Comparison of ENCODE assay signal across 22 cellular contexts in genomic region chr20:46636981-46637860, GRCh38. TPM values are rescaled to one million over a fixed set of nuclear protein-coding genes. Genes with fewer than 3 reads are reported as not detected.
DNase-seq lines count a peak whose midpoint lies in the region; ATAC-seq, FAIRE-seq and TF ChIP-seq lines count a peak whose summit lies in the region.
"Had no signal": no experiment of that assay in that cellular context is flagged by ENCODE, and none has a peak within 500 bp of the region (broad histone marks: within the 10 kb centered on the region; RNA-seq: fewer than 3 reads in every experiment).

No MANE protein-coding gene starts in this region.

- no peak for ATAC-seq in K562

- no peak for TF ChIP-seq EP300 in K562 (IDR thresholded peaks at IDR 0.05; ENCODE audit: low read length)

- no peak for TF ChIP-seq CTCF in HEK293 (tag by site-specific recombination; IDR thresholded peaks at IDR 0.05)
- TF ChIP-seq CTCF in K562 (IDR thresholded peaks at IDR 0.05 in 2 of 3, conservative IDR thresholded peaks at IDR 0.05 in 1 of 3; ENCODE audit: insufficient read depth in 2 of 3, low read depth in 1 of 3, low read length in 3 of 3): no peak
- no peak for TF ChIP-seq CTCF in nephron progenitor cell (IDR thresholded peaks at IDR 0.05)
- TF ChIP-seq CTCF in type B pancreatic cell (conservative IDR thresholded peaks at IDR 0.05): no peak

- in situ Hi-C loops in K562 (cut with MboI): no loop called here

- no peak for TF ChIP-seq POLR2A in K562 (conservative IDR thresholded peaks at IDR 0.05)

- H3K36me3 ChIP-seq in HEK293 (ENCODE audit: control insufficient read depth in 2 of 2, insufficient read depth in 1 of 2, low read length in 2 of 2): no peaks in the 10 kb centered on the region
- no peaks in the 10 kb centered on the region for H3K36me3 ChIP-seq in K562 (ENCODE audit: control insufficient read depth, insufficient read depth, low read length)

- no peak overlapping the region for H3K27ac ChIP-seq in HEK293 (ENCODE audit: extremely low read depth, low read depth, low read length)
- H3K27ac ChIP-seq in K562 (ENCODE audit: extremely low read depth, low read depth, low read length): no peak overlapping the region

- H4K20me1 ChIP-seq in K562 (replicated peaks; ENCODE audit: control insufficient read depth, insufficient read depth, low read length): no peaks in the 10 kb centered on the region

- WGBS in K562 (ENCODE audit: insufficient coverage, low coverage, missing lambda C conversion rate): 82% methylated on average over 13 of the region's 13 CpGs

- H3K9ac ChIP-seq in K562 (ENCODE audit: insufficient read depth in 1 of 2, low read depth in 2 of 2, low read length in 2 of 2): no peak overlapping the region

- DNase-seq in K562 (ENCODE audit: extremely low read depth in 1 of 4, low spot score in 3 of 4): no peak
- DNase-seq in nephron progenitor cell: no peak
- peak; percentile 32 for DNase-seq in type B pancreatic cell (ENCODE audit: extremely low spot score, unreplicated experiment)
- no peak for DNase-seq in activated gamma-delta T cell treated with Interleukin-2 at 50 U/mL for 16 hours
- DNase-seq in urothelium cell line (ENCODE audit: low spot score): no peak
- no peak for DNase-seq in activated CD4-positive, alpha-beta T cell treated with anti-CD3 and anti-CD28 coated beads for 48 hours
- DNase-seq: ACHN; AML-193; COR-L47; DMS153; H9; MV-4-11; NCI-H1417; NCI-H2029; NCI-H2171; NCI-H446; NCI-H69; NK-92 treated with Interleukin-12 subunit alpha and Interleukin-12 subunit beta, amount 100 ng/mL, for 24 hours; OCI-M1; RPMI8226 had no signal

- H3K9me3 ChIP-seq in HEK293 (ENCODE audit: control insufficient read depth, insufficient read depth, low read depth, low read length): no peaks in the 10 kb centered on the region
- H3K9me3 ChIP-seq in K562 (replicated peaks; ENCODE audit: control insufficient read depth, insufficient read depth, low read depth, low read length): no peaks in the 10 kb centered on the region

- peak; percentile 35 for FAIRE-seq in K562 (lab: Jason Lieb, UNC)
- FAIRE-seq in urothelium cell line (lab: Jason Lieb, UNC): no peak

- no peaks in the 10 kb centered on the region for H3K27me3 ChIP-seq in K562 (ENCODE audit: control insufficient read depth in 2 of 2, insufficient read depth in 2 of 2, low read length in 2 of 2)

- no peaks in the 10 kb centered on the region for H3K9me3 Mint-ChIP-seq in nephron progenitor cell
- peaks cover 9% of the 10 kb centered on the region for H3K9me3 Mint-ChIP-seq in type B pancreatic cell
- H3K9me3 Mint-ChIP-seq: H9 had no signal

- H3K4me1 Mint-ChIP-seq in nephron progenitor cell (no peaks in the 10 kb centered on the region), type B pancreatic cell (ENCODE audit: unreplicated experiment) (no peaks in the 10 kb centered on the region)

- peaks cover 7% of the 10 kb centered on the region for H3K27me3 Mint-ChIP-seq in nephron progenitor cell (ENCODE audit: low read depth, poor library complexity)
- H3K27me3 Mint-ChIP-seq in type B pancreatic cell: peaks cover 3% of the 10 kb centered on the region

- H3K9me1 ChIP-seq in K562 (ENCODE audit: control insufficient read depth, insufficient read depth, low read length): no peaks in the 10 kb centered on the region

- H3K36me3 Mint-ChIP-seq in nephron progenitor cell (ENCODE audit: low read depth) (no peaks in the 10 kb centered on the region), type B pancreatic cell (no peaks in the 10 kb centered on the region)

- intact Hi-C loops in K562 (cut with micrococcal nuclease): no loop called here

- H3K4me1 ChIP-seq in HEK293 (ENCODE audit: control insufficient read depth, insufficient read depth, low read length) (no peaks in the 10 kb centered on the region), K562 (replicated peaks in 1 of 2; ENCODE audit: control insufficient read depth in 2 of 2, insufficient read depth in 2 of 2, low read length in 2 of 2) (peaks cover 9 to 11% of the 10 kb centered on the region in 2 experiments; a peak in 4 of 5 replicates)

- no peak overlapping the region for H3K4me2 ChIP-seq in K562 (ENCODE audit: insufficient read depth, low read length)

- H3K4me3 Mint-ChIP-seq in nephron progenitor cell (no peak overlapping the region), type B pancreatic cell (no peak overlapping the region)
- H3K4me3 Mint-ChIP-seq: H9 had no signal

- H3K27ac Mint-ChIP-seq in nephron progenitor cell: peak overlapping the region; percentile 88
- H3K27ac Mint-ChIP-seq in type B pancreatic cell: no peak overlapping the region

- POLR2A ChIA-PET in HEK293 (lab: Yijun Ruan, JAX): no interaction called here
- POLR2A ChIA-PET in K562 (lab: Yijun Ruan, JAX): interaction anchor here (0.8 to 1.0 kb wide), 2 partner anchors 10 to 20 kb away, joined by 3 to 4 read pairs; no protein-coding TSS in a partner anchor

- no peaks in the 10 kb centered on the region for H3K79me2 ChIP-seq in K562 (ENCODE audit: control insufficient read depth, insufficient read depth, low read length)

- CTCF ChIA-PET in HEK293 (lab: Yijun Ruan, JAX): no interaction called here
- CTCF ChIA-PET in K562 (lab: Yijun Ruan, JAX; ENCODE audit: low intra/inter-chr PET ratio): no interaction called here

- H2AFZ ChIP-seq in K562 (ENCODE audit: low read depth, low read length): no peak overlapping the region

- no peak for TF ChIP-seq RAD21 in K562 (CRISPR knock-in tag; conservative IDR thresholded peaks at IDR 0.05 in 1 of 2, IDR thresholded peaks at IDR 0.05 in 1 of 2)

- BruUV-seq in K562 (replicated peaks; lab: Mats Ljungman, UMichigan): no TSS peak

- H3K4me3 ChIP-seq in HEK293 (ENCODE audit: low read depth, low read length) (no peak overlapping the region), K562 (no peak overlapping the region)

TF ChIP-seq in HEK293, 187 proteins besides CTCF, POLR2A, EP300 and RAD21:
- no peak for TF ChIP-seq ZNF626 (tag by site-specific recombination; IDR thresholded peaks at IDR 0.05)
- no peak for TF ChIP-seq OVOL3 (tag by site-specific recombination; IDR thresholded peaks at IDR 0.05)
- 0 out of 2 replicates have a peak, but pooled peaks have one; percentile 35 for TF ChIP-seq ZNF768 (tag by site-specific recombination; IDR thresholded peaks at IDR 0.05)
- no peak for TF ChIP-seq ZNF202 (tag by site-specific recombination; IDR thresholded peaks at IDR 0.05; ENCODE audit: borderline replicate concordance)

TF ChIP-seq in K562, 482 proteins besides CTCF, POLR2A, EP300 and RAD21 (continues in another document):
- no peak for TF ChIP-seq RB1 (IDR thresholded peaks at IDR 0.05; ENCODE audit: low read depth)
- no peak for TF ChIP-seq ARID3A (IDR thresholded peaks at IDR 0.05; ENCODE audit: borderline replicate concordance, low read depth, low read length)

RNA-seq across cellular contexts. Expression of gene SLC13A3, which starts 14.0 kb away (rescaled TPM):
- total RNA-seq in K562 (2011; cell fraction: chromatin; rRNA removed; ENCODE audit: low replicate concordance): 16.8 and 17.8 TPM in 2 replicates
- 12.0 and 14.7 TPM in 2 replicates for total RNA-seq in K562 (2011; cell fraction: nucleolus; rRNA removed)
- 20.2 and 32.4 TPM in 2 replicates for total RNA-seq in K562 (2011; cell fraction: nucleoplasm; rRNA removed)
- total RNA-seq in K562 (2014; rRNA removed) (9.9 and 10.0 TPM in 2 replicates), K562 (2014; rRNA removed; fragmentation: Illumina TruSeq; extraction: Trizol) (8.5 and 8.8 TPM in 2 replicates), K562 (2015; rRNA removed; fragmentation: Illumina TruSeq; extraction: Trizol) (6.4 and 7.1 TPM in 2 replicates), K562 (2021) (14.9 and 16.4 TPM in 2 replicates), type B pancreatic cell (ENCODE audit: low replicate concordance) (3.2 and 7.9 TPM in 2 replicates)
- polyA plus RNA-seq in K562 (2011; rRNA removed) (8.5 and 11.2 TPM in 2 replicates), K562 (2014; fragmentation: Illumina TruSeq; extraction: Trizol) (15.0 and 15.7 TPM in 2 replicates), K562 (2014; fragmentation: Nextera tagmentation; extraction: Ambion mirVana) (1 to 10 TPM; 5.5 to 7.3 TPM), K562 (2014; rRNA removed) (7.9 and 9.1 TPM in 2 replicates)
- 6.1 and 11.5 TPM in 2 replicates for polyA plus RNA-seq in K562 (2011; cell fraction: cytosol; rRNA removed)
- 12.4 and 12.9 TPM in 2 replicates for polyA plus RNA-seq in K562 (2011; cell fraction: nucleus; rRNA removed)
- 9.8 and 12.8 TPM in 2 replicates for polyA plus RNA-seq in K562 (2012)
- polyA minus RNA-seq in K562 (2011; rRNA and poly(A)+ RNA removed): 9.0 and 11.4 TPM in 2 replicates
- polyA minus RNA-seq in K562 (2011; cell fraction: cytosol; rRNA and poly(A)+ RNA removed): 6.6 and 8.1 TPM in 2 replicates
- polyA minus RNA-seq in K562 (2011; cell fraction: nucleus; rRNA and poly(A)+ RNA removed): 6.6 and 14.7 TPM in 2 replicates
- total RNA-seq: HT-29 had no signal

RNA-seq across cellular contexts. Expression of gene TP53RK, which starts 52.0 kb away (rescaled TPM):
- total RNA-seq in K562 (2011; cell fraction: chromatin; rRNA removed; ENCODE audit: low replicate concordance): 8.1 and 13.3 TPM in 2 replicates
- total RNA-seq in K562 (2011; cell fraction: nucleolus; rRNA removed): 8.9 and 10.0 TPM in 2 replicates
- 12.8 and 19.0 TPM in 2 replicates for total RNA-seq in K562 (2011; cell fraction: nucleoplasm; rRNA removed)
- total RNA-seq in K562 (2014; rRNA removed): 35.1 and 43.5 TPM in 2 replicates
- total RNA-seq in K562 (2014; rRNA removed; fragmentation: Illumina TruSeq; extraction: Trizol): 17.2 and 18.4 TPM in 2 replicates
- 16.7 and 18.0 TPM in 2 replicates for total RNA-seq in K562 (2015; rRNA removed; fragmentation: Illumina TruSeq; extraction: Trizol)
- 12.9 and 16.4 TPM in 2 replicates for total RNA-seq in K562 (2021)
- 14.4 and 18.3 TPM in 2 replicates for polyA plus RNA-seq in K562 (2011; rRNA removed)
- 9.9 and 11.6 TPM in 2 replicates for polyA plus RNA-seq in K562 (2011; cell fraction: cytosol; rRNA removed)
- polyA plus RNA-seq in K562 (2011; cell fraction: nucleus; rRNA removed): 5.7 and 7.0 TPM in 2 replicates
- 9.6 and 12.2 TPM in 2 replicates for polyA plus RNA-seq in K562 (2012)
- 10.7 and 13.2 TPM in 2 replicates for polyA plus RNA-seq in K562 (2014; fragmentation: Illumina TruSeq; extraction: Trizol)
- 1 to 10 TPM; 2.9 to 4.2 TPM for polyA plus RNA-seq in K562 (2014; fragmentation: Nextera tagmentation; extraction: Ambion mirVana)
- 18.5 and 24.8 TPM in 2 replicates for polyA plus RNA-seq in K562 (2014; rRNA removed)
- polyA minus RNA-seq in K562 (2011; rRNA and poly(A)+ RNA removed): 9.8 and 12.9 TPM in 2 replicates
- 6.1 and 6.4 TPM in 2 replicates for polyA minus RNA-seq in K562 (2011; cell fraction: cytosol; rRNA and poly(A)+ RNA removed)
- 6.5 and 10.7 TPM in 2 replicates for polyA minus RNA-seq in K562 (2011; cell fraction: nucleus; rRNA and poly(A)+ RNA removed)
- 11.4 and 13.6 TPM in 2 replicates for total RNA-seq in type B pancreatic cell (ENCODE audit: low replicate concordance)
